8 cellular contexts compared by ENCODE assay signal in genomic region chr7:1368682-1369571, GRCh38.
DNase-seq lines count a peak whose midpoint lies in the region; ATAC-seq, FAIRE-seq and TF ChIP-seq lines count a peak whose summit lies in the region.

No MANE protein-coding gene starts in this region.

- no peak for TF ChIP-seq POLR2A in K562 (conservative IDR thresholded peaks at IDR 0.05)

- no peaks in the 10 kb centered on the region for H3K36me3 ChIP-seq in mammary epithelial cell (ENCODE audit: insufficient read depth, low read length)
- H3K36me3 ChIP-seq in K562 (ENCODE audit: control insufficient read depth, insufficient read depth, low read length), result no peaks in the 10 kb centered on the region

- H3K4me1 Mint-ChIP-seq in MCF 10A (ENCODE audit: insufficient read depth, unreplicated experiment), result no peaks in the 10 kb centered on the region

- H3K27ac ChIP-seq in mammary epithelial cell (ENCODE audit: insufficient read depth, low read depth, low read length) (no peak overlapping the region), K562 (ENCODE audit: extremely low read depth, low read depth, low read length) (no peak overlapping the region)

- H3K27me3 ChIP-seq in mammary epithelial cell (ENCODE audit: insufficient read depth, low read length), result peaks cover 11% of the 10 kb centered on the region
- peaks cover 30 to 81% of the 10 kb centered on the region in 2 experiments; a peak in 4 of 5 replicates for H3K27me3 ChIP-seq in K562 (ENCODE audit: control insufficient read depth in 2 of 2, insufficient read depth in 2 of 2, low read length in 2 of 2)

- POLR2A ChIA-PET in MCF 10A (lab: Yijun Ruan, JAX) (no interaction called here), K562 (lab: Yijun Ruan, JAX) (interaction anchor here (0.7 kb wide), 1 partner anchor 8 kb away, joined by 3 read pairs; no protein-coding TSS in a partner anchor)

- no peak for TF ChIP-seq CTCF in MCF 10A (IDR thresholded peaks at IDR 0.05; ENCODE audit: unreplicated experiment)
- no peak for TF ChIP-seq CTCF in mammary epithelial cell (conservative IDR thresholded peaks at IDR 0.05 in 1 of 2, IDR thresholded peaks at IDR 0.05 in 1 of 2; ENCODE audit: extremely low read depth in 1 of 2, insufficient read depth in 1 of 2, low read depth in 1 of 2, low read length in 2 of 2)
- peak; percentile 46 to 75 (median 49); a peak in 5 of 6 replicates for TF ChIP-seq CTCF in K562 (IDR thresholded peaks at IDR 0.05 in 2 of 3, conservative IDR thresholded peaks at IDR 0.05 in 1 of 3; ENCODE audit: insufficient read depth in 2 of 3, low read depth in 1 of 3, low read length in 3 of 3)
- TF ChIP-seq CTCF in omental fat pad (IDR thresholded peaks at IDR 0.05), result no peak

- H2AFZ ChIP-seq in mammary epithelial cell (ENCODE audit: low read depth, low read length), result no peak overlapping the region
- H2AFZ ChIP-seq in K562 (ENCODE audit: low read depth, low read length), result peak overlapping the region; percentile 62

- no peaks in the 10 kb centered on the region for H3K9me3 Mint-ChIP-seq in MCF 10A (ENCODE audit: unreplicated experiment)

- peaks cover 40% of the 10 kb centered on the region for H3K27me3 Mint-ChIP-seq in MCF 10A (ENCODE audit: insufficient read depth, unreplicated experiment)

- no peak overlapping the region for H3K4me2 ChIP-seq in mammary epithelial cell (ENCODE audit: insufficient read depth, low read depth, low read length)
- peak overlapping the region; percentile 58 for H3K4me2 ChIP-seq in K562 (ENCODE audit: insufficient read depth, low read length)

- H3K9me1 ChIP-seq in K562 (ENCODE audit: control insufficient read depth, insufficient read depth, low read length), result no peaks in the 10 kb centered on the region

- peak; percentile 5 for DNase-seq in MCF 10A (ENCODE audit: unreplicated experiment)
- no peak for DNase-seq in mammary epithelial cell
- DNase-seq in NCI-H524 treated with DMSO at 0.1 percent for 48 hours (lab: John Stamatoyannopoulos, UW), result peak; percentile 64
- peak; percentile 84 to 100 (median 100) for DNase-seq in K562 (ENCODE audit: extremely low read depth in 1 of 4, low spot score in 3 of 4)
- peak; percentile 62 for DNase-seq in stimulated activated CD4-positive, alpha-beta T cell treated with anti-CD3 and anti-CD28 coated beads, Interleukin-15, amount 100 ng/mL, for 24 hours
- DNase-seq in omental fat pad (ENCODE audit: low spot score), result no peak

- no peak for TF ChIP-seq EP300 in K562 (IDR thresholded peaks at IDR 0.05; ENCODE audit: low read length)

- no peak for FAIRE-seq in K562 (lab: Jason Lieb, UNC)

- peak in 1 of 2 experiments; percentile 42; a peak in 1 of 4 replicates for TF ChIP-seq RAD21 in K562 (CRISPR knock-in tag; conservative IDR thresholded peaks at IDR 0.05 in 1 of 2, IDR thresholded peaks at IDR 0.05 in 1 of 2)

- WGBS in mammary epithelial cell (ENCODE audit: low coverage, missing lambda C conversion rate), result 4% methylated on average over 7 of the region's 74 CpGs
- 3% methylated on average over 21 of the region's 74 CpGs for WGBS in K562 (ENCODE audit: insufficient coverage, low coverage, missing lambda C conversion rate)

- no TSS peak for BruUV-seq in MCF 10A (replicated peaks; lab: Mats Ljungman, UMichigan)
- no TSS peak for BruUV-seq in mammary epithelial cell (replicated peaks; lab: Mats Ljungman, UMichigan)
- no TSS peak for BruUV-seq in K562 (replicated peaks; lab: Mats Ljungman, UMichigan)

- in situ Hi-C loops in mammary epithelial cell (cut with MboI; ENCODE audit: low sequenced_read_pairs in 2 of 2), result no loop called here
- in situ Hi-C loops in K562 (cut with MboI), result no loop called here

- H3K4me1 ChIP-seq in mammary epithelial cell (ENCODE audit: insufficient read depth, low read length) (peaks cover 3% of the 10 kb centered on the region), K562 (replicated peaks in 1 of 2; ENCODE audit: control insufficient read depth in 2 of 2, insufficient read depth in 2 of 2, low read length in 2 of 2) (peaks cover 0 to 28% of the 10 kb centered on the region in 2 experiments; a peak in 3 of 5 replicates)

- no peaks in the 10 kb centered on the region for H3K36me3 Mint-ChIP-seq in MCF 10A (ENCODE audit: insufficient read depth, unreplicated experiment)

- peak; percentile 96 for ATAC-seq in K562
- no peak for ATAC-seq in omental fat pad (ENCODE audit: low FRiP score)
- ATAC-seq in HG02852 (IDR thresholded peaks at IDR 0.05; ENCODE audit: unreplicated experiment), result no peak
- no peak for ATAC-seq in GM18858 (IDR thresholded peaks at IDR 0.05; ENCODE audit: unreplicated experiment)

- dilution Hi-C loops in mammary epithelial cell (cut with HindIII; ENCODE audit: low sequenced_read_pairs), result no loop called here

- H3K27ac Mint-ChIP-seq in MCF 10A (ENCODE audit: low read depth, unreplicated experiment), result no peak overlapping the region

- H3K9me3 ChIP-seq in mammary epithelial cell (replicated peaks; ENCODE audit: insufficient read depth, low read length) (no peaks in the 10 kb centered on the region), K562 (replicated peaks; ENCODE audit: control insufficient read depth, insufficient read depth, low read depth, low read length) (no peaks in the 10 kb centered on the region; the same call in 1 of the 2 replicates)

- H3K9ac ChIP-seq in mammary epithelial cell (ENCODE audit: insufficient read depth, low read length), result no peak overlapping the region
- peak overlapping the region in 1 of 2 experiments; percentile 76; a peak in 2 of 4 replicates for H3K9ac ChIP-seq in K562 (ENCODE audit: insufficient read depth in 1 of 2, low read depth in 2 of 2, low read length in 2 of 2)

- no peak overlapping the region for H3K4me3 Mint-ChIP-seq in MCF 10A (ENCODE audit: unreplicated experiment)

- H4K20me1 ChIP-seq in mammary epithelial cell (ENCODE audit: insufficient read depth, low read length), result no peaks in the 10 kb centered on the region
- no peaks in the 10 kb centered on the region; the same call in none of the 2 replicates for H4K20me1 ChIP-seq in K562 (replicated peaks; ENCODE audit: control insufficient read depth, insufficient read depth, low read length)

- H3K79me2 ChIP-seq in mammary epithelial cell (ENCODE audit: insufficient read depth, low read length), result no peaks in the 10 kb centered on the region
- H3K79me2 ChIP-seq in K562 (ENCODE audit: control insufficient read depth, insufficient read depth, low read length), result no peaks in the 10 kb centered on the region

- CTCF ChIA-PET in MCF 10A (lab: Yijun Ruan, JAX) (no interaction called here), mammary epithelial cell (lab: Charles Lee; ENCODE audit: low non-redundant PET) (no interaction called here), K562 (lab: Yijun Ruan, JAX; ENCODE audit: low intra/inter-chr PET ratio) (no interaction called here)

- H3K4me3 ChIP-seq in mammary epithelial cell (replicated peaks in 1 of 3; ENCODE audit: insufficient read depth in 1 of 3, low read depth in 2 of 3, low read length in 3 of 3) (no peak overlapping the region), K562 (peak overlapping the region; percentile 25; the same call in 1 of the 2 replicates)

- intact Hi-C loops in MCF 10A (cut with micrococcal nuclease) (no loop called here), mammary epithelial cell (cut with micrococcal nuclease) (no loop called here), K562 (cut with micrococcal nuclease) (loop anchor here (2.0 to 10.0 kb wide), 2 partner anchors 44 to 144 kb away; no protein-coding TSS in a partner anchor)

TF ChIP-seq in K562, 482 proteins besides CTCF, POLR2A, EP300 and RAD21 (continues in another document):
- no peak for TF ChIP-seq ZNF655 (CRISPR knock-in tag; IDR thresholded peaks at IDR 0.05)
- no peak for TF ChIP-seq U2AF2 (optimal IDR thresholded peaks at IDR 0.05; ENCODE audit: low read depth, low read length)
- TF ChIP-seq, protein P1, sequence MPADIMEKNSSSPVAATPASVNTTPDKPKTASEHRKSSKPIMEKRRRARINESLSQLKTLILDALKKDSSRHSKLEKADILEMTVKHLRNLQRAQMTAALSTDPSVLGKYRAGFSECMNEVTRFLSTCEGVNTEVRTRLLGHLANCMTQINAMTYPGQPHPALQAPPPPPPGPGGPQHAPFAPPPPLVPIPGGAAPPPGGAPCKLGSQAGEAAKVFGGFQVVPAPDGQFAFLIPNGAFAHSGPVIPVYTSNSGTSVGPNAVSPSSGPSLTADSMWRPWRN (IDR thresholded peaks at IDR 0.05; ENCODE audit: low read depth), result no peak
- TF ChIP-seq, protein P2, sequence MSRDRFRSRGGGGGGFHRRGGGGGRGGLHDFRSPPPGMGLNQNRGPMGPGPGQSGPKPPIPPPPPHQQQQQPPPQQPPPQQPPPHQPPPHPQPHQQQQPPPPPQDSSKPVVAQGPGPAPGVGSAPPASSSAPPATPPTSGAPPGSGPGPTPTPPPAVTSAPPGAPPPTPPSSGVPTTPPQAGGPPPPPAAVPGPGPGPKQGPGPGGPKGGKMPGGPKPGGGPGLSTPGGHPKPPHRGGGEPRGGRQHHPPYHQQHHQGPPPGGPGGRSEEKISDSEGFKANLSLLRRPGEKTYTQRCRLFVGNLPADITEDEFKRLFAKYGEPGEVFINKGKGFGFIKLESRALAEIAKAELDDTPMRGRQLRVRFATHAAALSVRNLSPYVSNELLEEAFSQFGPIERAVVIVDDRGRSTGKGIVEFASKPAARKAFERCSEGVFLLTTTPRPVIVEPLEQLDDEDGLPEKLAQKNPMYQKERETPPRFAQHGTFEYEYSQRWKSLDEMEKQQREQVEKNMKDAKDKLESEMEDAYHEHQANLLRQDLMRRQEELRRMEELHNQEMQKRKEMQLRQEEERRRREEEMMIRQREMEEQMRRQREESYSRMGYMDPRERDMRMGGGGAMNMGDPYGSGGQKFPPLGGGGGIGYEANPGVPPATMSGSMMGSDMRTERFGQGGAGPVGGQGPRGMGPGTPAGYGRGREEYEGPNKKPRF (IDR thresholded peaks at IDR 0.05; ENCODE audit: low read depth, low read length), result no peak
- TF ChIP-seq TFAP4 (CRISPR knock-in tag; IDR thresholded peaks at IDR 0.05; ENCODE audit: borderline replicate concordance), result peak; percentile 69; the same call in 1 of the 2 replicates
- TF ChIP-seq KLF10 (CRISPR knock-in tag; IDR thresholded peaks at IDR 0.05), result no peak

Comparison
In these comparisons a context has a peak if more than half of its experiments do, and no peak if none do; other contexts are left out.
1. DNase-seq: peak in MCF 10A (single experiment), NCI-H524 treated with DMSO at 0.1 percent for 48 hours (single experiment), K562 (4 of 4) and stimulated activated CD4-positive, alpha-beta T cell treated with anti-CD3 and anti-CD28 coated beads, Interleukin-15, amount 100 ng/mL, for 24 hours (single experiment); none in mammary epithelial cell (single experiment) and omental fat pad (single experiment).
2. CTCF ChIP-seq: peak in K562 (3 of 3); none in MCF 10A (single experiment), mammary epithelial cell (0 of 2) and omental fat pad (0 of 3).